In the genomic region with DNA sequence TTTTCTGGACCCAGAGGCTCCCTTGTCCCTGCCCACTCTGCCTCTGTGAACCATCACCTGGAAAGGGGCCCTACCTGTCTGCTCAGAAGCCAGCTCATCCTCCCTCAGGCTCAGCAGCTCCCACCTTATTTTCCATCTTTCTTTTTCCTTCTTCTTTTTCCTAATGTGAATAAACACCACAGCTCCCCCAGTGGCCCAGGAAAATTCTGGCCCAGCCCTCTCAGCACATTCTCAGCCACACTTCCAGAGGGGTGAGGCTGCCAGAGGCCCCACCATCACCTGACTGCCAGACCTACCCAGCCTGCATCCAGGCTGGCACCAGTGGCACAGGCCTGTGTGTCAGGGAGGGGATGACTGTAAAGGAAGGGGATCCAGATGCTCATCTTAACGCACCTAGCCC, we compare ENCODE assay signal across 13 cellular contexts. TPM values are rescaled to one million over a fixed set of nuclear protein-coding genes. Genes with fewer than 3 reads are reported as not detected.
DNase-seq lines count a peak whose midpoint lies in the region; ATAC-seq and TF ChIP-seq lines count a peak whose summit lies in the region.
"Had no signal": no experiment of that assay in that cellular context is flagged by ENCODE, and none has a peak within 500 bp of the region (broad histone marks: within the 10 kb centered on the region; RNA-seq: fewer than 3 reads in every experiment).

No MANE protein-coding gene starts in this region.

- H3K4me1 ChIP-seq in mesenchymal stem cell (ENCODE audit: control insufficient read depth, insufficient read depth, low read depth, low read length) (peaks cover 3% of the 10 kb centered on the region), smooth muscle cell (ENCODE audit: low read depth) (no peaks in the 10 kb centered on the region)
- H3K4me1 ChIP-seq: stomach had no signal

- H3K27me3 ChIP-seq in brain microvascular endothelial cell (replicated peaks): no peaks in the 10 kb centered on the region
- no peaks in the 10 kb centered on the region for H3K27me3 ChIP-seq in mesenchymal stem cell (ENCODE audit: control insufficient read depth in 1 of 2, insufficient read depth in 1 of 2, low read length in 2 of 2)
- H3K27me3 ChIP-seq in smooth muscle cell (ENCODE audit: low read depth): no peaks in the 10 kb centered on the region
- H3K27me3 ChIP-seq: MG63, stomach had no signal

- H4K91ac ChIP-seq in mesenchymal stem cell (ENCODE audit: low read length): peak overlapping the region; percentile 36

- no peaks in the 10 kb centered on the region for H3K79me2 ChIP-seq in smooth muscle cell (ENCODE audit: low read depth)

- H2BK15ac ChIP-seq in mesenchymal stem cell (ENCODE audit: low read depth, poor library complexity, severe bottlenecking): no peak overlapping the region

- H3K27ac ChIP-seq in brain microvascular endothelial cell (no peak overlapping the region), mesenchymal stem cell (ENCODE audit: low read length, poor library complexity, severe bottlenecking) (no peak overlapping the region), smooth muscle cell (ENCODE audit: low read depth) (no peak overlapping the region)
- H3K27ac ChIP-seq: stomach had no signal

- H2BK120ac ChIP-seq in mesenchymal stem cell (ENCODE audit: low read depth, low read length): no peak overlapping the region

- H3K4me3 ChIP-seq in AG09309 (ENCODE audit: control insufficient read depth, low read depth, low read length): no peak overlapping the region
- H3K4me3 ChIP-seq in brain microvascular endothelial cell (ENCODE audit: low read depth, low read length): no peak overlapping the region
- H3K4me3 ChIP-seq in mesenchymal stem cell (ENCODE audit: insufficient read depth in 1 of 2, low read depth in 1 of 2, low read length in 2 of 2): no peak overlapping the region
- no peak overlapping the region for H3K4me3 ChIP-seq in smooth muscle cell
- H3K4me3 ChIP-seq: MG63, stomach had no signal

- no peak overlapping the region for H3K18ac ChIP-seq in mesenchymal stem cell (ENCODE audit: low read depth in 1 of 2, low read length in 2 of 2)

- H3F3A ChIP-seq in smooth muscle cell (ENCODE audit: low read depth): no peaks in the 10 kb centered on the region

- DNase-seq in AG09309 (ENCODE audit: low read depth): no peak
- peak; percentile 10 for DNase-seq in HT1080 (ENCODE audit: low read depth)
- no peak for DNase-seq in brain microvascular endothelial cell
- DNase-seq in mesenchymal stem cell: no peak
- no peak for DNase-seq in LoVo (ENCODE audit: low spot score)
- no peak for DNase-seq in smooth muscle cell (lab: John Stamatoyannopoulos, UW; ENCODE audit: unreplicated experiment)
- no peak for DNase-seq in iPS-NIHi7 (ENCODE audit: extremely low spot score)
- DNase-seq: activated CD8-positive, alpha-beta memory T cell treated with anti-CD3 and anti-CD28 coated beads, Interleukin-2, amount 10 ng/mL, durations not matched to agents 7 days and 5 days; MG63; stimulated activated CD4-positive, alpha-beta T cell treated with anti-CD3 and anti-CD28 coated beads, Interleukin-4, amount 100 ng/mL, for 1 hour; stomach; T-helper 9 cell had no signal

- no peak overlapping the region for H3K14ac ChIP-seq in mesenchymal stem cell (ENCODE audit: low read length in 2 of 2)

- 100% methylated on average over 1 of the region's 1 CpG for WGBS in mesenchymal stem cell
- WGBS in smooth muscle cell (ENCODE audit: low lambda C conversion rate): 91% methylated on average over 1 of the region's 1 CpG

- no peak overlapping the region for H3K4ac ChIP-seq in mesenchymal stem cell (ENCODE audit: low read depth in 1 of 2, low read length in 2 of 2)

- H4K20me1 ChIP-seq in smooth muscle cell (ENCODE audit: low read depth): no peaks in the 10 kb centered on the region

- TF ChIP-seq CTCF in AG09309 (IDR thresholded peaks at IDR 0.05; ENCODE audit: control insufficient read depth, insufficient read depth, low read depth, low read length, missing control alignments) (peak; percentile 29), brain microvascular endothelial cell (IDR thresholded peaks at IDR 0.05; ENCODE audit: low read depth, low read length, missing control alignments) (peak; percentile 56), smooth muscle cell (IDR thresholded peaks at IDR 0.05; ENCODE audit: borderline replicate concordance, insufficient read depth, poor library complexity, severe bottlenecking) (no peak)

- H2BK5ac ChIP-seq in mesenchymal stem cell (ENCODE audit: low read depth, low read length, poor library complexity, severe bottlenecking): no peak overlapping the region

- no peak overlapping the region for H2AK5ac ChIP-seq in mesenchymal stem cell (ENCODE audit: low read length, severe bottlenecking)

- no peak overlapping the region for H3K4me2 ChIP-seq in mesenchymal stem cell (ENCODE audit: low read length, poor library complexity, severe bottlenecking)
- H3K4me2 ChIP-seq in smooth muscle cell: no peak overlapping the region

- H3K9me3 ChIP-seq in mesenchymal stem cell (ENCODE audit: control insufficient read depth, low read length): no peaks in the 10 kb centered on the region
- H3K9me3 ChIP-seq in smooth muscle cell (replicated peaks; ENCODE audit: low read depth): no peaks in the 10 kb centered on the region
- H3K9me3 ChIP-seq: MG63, stomach had no signal

- ATAC-seq in GM21723 (IDR thresholded peaks at IDR 0.05; ENCODE audit: unreplicated experiment): no peak
- ATAC-seq: activated CD8-positive, alpha-beta memory T cell treated with anti-CD3 and anti-CD28 coated beads, Interleukin-2, amount 10 ng/mL, durations not matched to agents 7 days and 5 days had no signal

- no peaks in the 10 kb centered on the region for H3K79me1 ChIP-seq in mesenchymal stem cell (replicated peaks; ENCODE audit: low read length, poor library complexity, severe bottlenecking)

- H2BK12ac ChIP-seq in mesenchymal stem cell (ENCODE audit: low read length in 2 of 2): no peak overlapping the region

- no peak overlapping the region for H2AFZ ChIP-seq in mesenchymal stem cell (ENCODE audit: low read depth, low read length)
- no peak overlapping the region for H2AFZ ChIP-seq in smooth muscle cell (ENCODE audit: low read depth)

- H4K8ac ChIP-seq in mesenchymal stem cell (ENCODE audit: low read length): no peak overlapping the region

- H3K23ac ChIP-seq in mesenchymal stem cell (ENCODE audit: low read length in 2 of 2): no peak overlapping the region

- H3K36me3 ChIP-seq in brain microvascular endothelial cell (replicated peaks) (no peaks in the 10 kb centered on the region), mesenchymal stem cell (ENCODE audit: control insufficient read depth in 1 of 2, insufficient read depth in 2 of 2, low read depth in 1 of 2, low read length in 2 of 2) (peaks cover 0 to 59% of the 10 kb centered on the region in 2 experiments), smooth muscle cell (ENCODE audit: low read depth) (no peaks in the 10 kb centered on the region)
- H3K36me3 ChIP-seq: MG63 had no signal

- in situ Hi-C loops in brain microvascular endothelial cell (cut with HindIII; ENCODE audit: low pct_ligation_motif_present, low sequenced_read_pairs): no loop called here

- H3K9ac ChIP-seq in mesenchymal stem cell (ENCODE audit: low read length) (no peak overlapping the region), smooth muscle cell (ENCODE audit: low read depth) (no peak overlapping the region)

RNA-seq across cellular contexts. Expression of a gene that starts 23.0 kb away (rescaled TPM):
- 0.63 and 1.2 TPM in 2 replicates for total RNA-seq in HT1080 (2014; rRNA removed; shearing (Covaris generic))
- polyA plus RNA-seq in HT1080 (2015; cell fraction: cytosol; rRNA removed): 0.32 and 0.91 TPM in 2 replicates
- 0.39 and 0.49 TPM in 2 replicates for polyA plus RNA-seq in HT1080 (2015; cell fraction: nucleus; rRNA removed)
- 0.19 TPM for polyA plus RNA-seq in mesenchymal stem cell (2013, experiment 1 of 2)
- polyA plus RNA-seq in mesenchymal stem cell (2013, experiment 2 of 2): 0.23 TPM
- 0.13 and 0.27 TPM in 2 replicates for total RNA-seq in smooth muscle cell
- polyA plus RNA-seq in smooth muscle cell: 1.4 and 1.6 TPM in 2 replicates

RNA-seq across cellular contexts. Expression of a gene that starts 27.5 kb away (rescaled TPM):
- total RNA-seq in HT1080 (2014; rRNA removed; shearing (Covaris generic)): 19.5 and 25.8 TPM in 2 replicates
- 21.1 and 23.1 TPM in 2 replicates for polyA plus RNA-seq in HT1080 (2015; cell fraction: cytosol; rRNA removed)
- polyA plus RNA-seq in HT1080 (2015; cell fraction: nucleus; rRNA removed): 31.6 and 34.4 TPM in 2 replicates
- polyA plus RNA-seq in mesenchymal stem cell (2013, experiment 1 of 2): 7.2 TPM
- 7.1 TPM for polyA plus RNA-seq in mesenchymal stem cell (2013, experiment 2 of 2)
- total RNA-seq in smooth muscle cell: 5.7 and 10.2 TPM in 2 replicates
- polyA plus RNA-seq in smooth muscle cell: 6.1 and 7.3 TPM in 2 replicates

RNA-seq across cellular contexts. Expression of a gene that starts 39.0 kb away (rescaled TPM):
- 26.5 and 31.5 TPM in 2 replicates for total RNA-seq in HT1080 (2014; rRNA removed; shearing (Covaris generic))
- 15.8 and 19.8 TPM in 2 replicates for polyA plus RNA-seq in HT1080 (2015; cell fraction: cytosol; rRNA removed)
- polyA plus RNA-seq in HT1080 (2015; cell fraction: nucleus; rRNA removed): 226 and 244 TPM in 2 replicates
- 33.4 TPM for polyA plus RNA-seq in mesenchymal stem cell (2013, experiment 1 of 2)
- 33.4 TPM for polyA plus RNA-seq in mesenchymal stem cell (2013, experiment 2 of 2)
- 45.4 and 59.3 TPM in 2 replicates for total RNA-seq in smooth muscle cell
- polyA plus RNA-seq in smooth muscle cell: 62.4 and 109 TPM in 2 replicates

RNA-seq across cellular contexts. Expression of a gene that starts 50.0 kb away (rescaled TPM):
- 32.5 and 36.3 TPM in 2 replicates for total RNA-seq in HT1080 (2014; rRNA removed; shearing (Covaris generic))
- polyA plus RNA-seq in HT1080 (2015; cell fraction: cytosol; rRNA removed): 44.0 and 49.2 TPM in 2 replicates
- polyA plus RNA-seq in HT1080 (2015; cell fraction: nucleus; rRNA removed): 74.5 and 79.1 TPM in 2 replicates
- 0.04 TPM for polyA plus RNA-seq in mesenchymal stem cell (2013, experiment 1 of 2)
- polyA plus RNA-seq in mesenchymal stem cell (2013, experiment 2 of 2): 0.03 TPM
- 0.54 and 2.4 TPM in 2 replicates for total RNA-seq in smooth muscle cell
- not detected in 2 replicates for polyA plus RNA-seq in smooth muscle cell

RNA-seq across cellular contexts. Expression of a gene that starts 59.1 kb away (rescaled TPM):
- 75.0 and 78.0 TPM in 2 replicates for total RNA-seq in HT1080 (2014; rRNA removed; shearing (Covaris generic))
- 46.1 and 55.5 TPM in 2 replicates for polyA plus RNA-seq in HT1080 (2015; cell fraction: cytosol; rRNA removed)
- 89.0 and 92.3 TPM in 2 replicates for polyA plus RNA-seq in HT1080 (2015; cell fraction: nucleus; rRNA removed)
- polyA plus RNA-seq in mesenchymal stem cell (2013, experiment 1 of 2): 36.6 TPM
- 39.1 TPM for polyA plus RNA-seq in mesenchymal stem cell (2013, experiment 2 of 2)
- total RNA-seq in smooth muscle cell: 43.2 and 52.0 TPM in 2 replicates
- 58.0 and 59.6 TPM in 2 replicates for polyA plus RNA-seq in smooth muscle cell
